Comparison of ENCODE assay signal across 9 cellular contexts in the genomic region with DNA sequence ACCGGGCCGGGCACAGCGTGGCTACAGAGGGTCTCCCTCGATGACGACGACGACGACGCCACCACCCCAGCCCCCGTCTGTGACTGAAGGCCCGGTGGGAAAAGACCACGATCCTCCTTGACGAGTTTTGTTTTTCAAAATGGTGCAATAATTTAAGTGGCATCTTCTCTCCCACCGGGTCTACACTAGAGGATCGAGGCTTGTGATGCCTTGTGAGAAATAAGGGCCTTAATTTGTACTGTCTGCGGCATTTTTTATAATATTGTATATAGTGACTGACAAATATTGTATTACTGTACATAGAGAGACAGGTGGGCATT. TPM values are rescaled to one million over a fixed set of nuclear protein-coding genes. Genes with fewer than 3 reads are reported as not detected.
DNase-seq lines count a peak whose midpoint lies in the region; FAIRE-seq lines count a peak whose summit lies in the region.
"Had no signal": no experiment of that assay in that cellular context is flagged by ENCODE, and none has a peak within 500 bp of the region (broad histone marks: within the 10 kb centered on the region; RNA-seq: fewer than 3 reads in every experiment).

No MANE protein-coding gene starts in this region.

- peaks cover 51% of the 10 kb centered on the region for H3K36me3 Mint-ChIP-seq in activated CD4-positive, alpha-beta T cell treated with anti-CD3 and anti-CD28 coated beads, Interleukin-2, amount 10 ng/mL, durations not matched to agents 7 days and 5 days (ENCODE audit: low read depth)
- peaks cover 22% of the 10 kb centered on the region for H3K36me3 Mint-ChIP-seq in activated T-helper 1 cell treated with anti-CD3 and anti-CD28 coated beads, Interleukin-12 subunit alpha, Interleukin-12 subunit beta, Interleukin-2, Interleukin-4 antibody, amounts not matched to agents 30 ng/mL and 10 ng/mL and 1 ng/mL, durations not matched to agents 14 hours and 24 hours and 36 hours (ENCODE audit: low read depth)

- POLR2A ChIA-PET in activated CD4-positive, alpha-beta T cell treated with anti-CD3 and anti-CD28 coated beads, Interleukin-2, amount 10 ng/mL, durations not matched to agents 7 days and 5 days (lab: Charles Lee): interaction anchor here (2.0 to 5.4 kb wide), 3 partner anchors 12 to 43 kb away, joined by 8 to 50 read pairs (median 22); no protein-coding TSS in a partner anchor

- H3K27me3 ChIP-seq in iPS-20b (ENCODE audit: insufficient read depth, low read length) (peaks cover 85% of the 10 kb centered on the region), stomach smooth muscle (ENCODE audit: control insufficient read depth in 1 of 2, insufficient read depth in 2 of 2, low read length in 2 of 2) (no peaks in the 10 kb centered on the region)

- no peaks in the 10 kb centered on the region for H3K9me3 Mint-ChIP-seq in activated CD4-positive, alpha-beta T cell treated with anti-CD3 and anti-CD28 coated beads, Interleukin-2, amount 10 ng/mL, durations not matched to agents 7 days and 5 days
- H3K9me3 Mint-ChIP-seq in activated T-helper 1 cell treated with anti-CD3 and anti-CD28 coated beads, Interleukin-12 subunit alpha, Interleukin-12 subunit beta, Interleukin-2, Interleukin-4 antibody, amounts not matched to agents 30 ng/mL and 10 ng/mL and 1 ng/mL, durations not matched to agents 14 hours and 24 hours and 36 hours: no peaks in the 10 kb centered on the region

- H3K27ac Mint-ChIP-seq in activated CD4-positive, alpha-beta T cell treated with anti-CD3 and anti-CD28 coated beads, Interleukin-2, amount 10 ng/mL, durations not matched to agents 7 days and 5 days: peak overlapping the region; percentile 99
- H3K27ac Mint-ChIP-seq in activated T-helper 1 cell treated with anti-CD3 and anti-CD28 coated beads, Interleukin-12 subunit alpha, Interleukin-12 subunit beta, Interleukin-2, Interleukin-4 antibody, amounts not matched to agents 30 ng/mL and 10 ng/mL and 1 ng/mL, durations not matched to agents 14 hours and 24 hours and 36 hours: peak overlapping the region; percentile 79

- H3K4me1 Mint-ChIP-seq in activated CD4-positive, alpha-beta T cell treated with anti-CD3 and anti-CD28 coated beads, Interleukin-2, amount 10 ng/mL, durations not matched to agents 7 days and 5 days: peaks cover 59% of the 10 kb centered on the region
- peaks cover 58% of the 10 kb centered on the region for H3K4me1 Mint-ChIP-seq in activated T-helper 1 cell treated with anti-CD3 and anti-CD28 coated beads, Interleukin-12 subunit alpha, Interleukin-12 subunit beta, Interleukin-2, Interleukin-4 antibody, amounts not matched to agents 30 ng/mL and 10 ng/mL and 1 ng/mL, durations not matched to agents 14 hours and 24 hours and 36 hours (ENCODE audit: low read depth)

- no peak for FAIRE-seq in RCC 7860 (lab: Jason Lieb, UNC)
- FAIRE-seq: bronchial epithelial cell had no signal

- H3K4me1 ChIP-seq in iPS-20b (ENCODE audit: insufficient read depth, low read length) (no peaks in the 10 kb centered on the region), stomach smooth muscle (ENCODE audit: control insufficient read depth, insufficient read depth, low read length) (peaks cover 46% of the 10 kb centered on the region)

- H3K36me3 ChIP-seq in iPS-20b (ENCODE audit: insufficient read depth, low read depth, low read length) (no peaks in the 10 kb centered on the region), stomach smooth muscle (ENCODE audit: control insufficient read depth in 2 of 2, insufficient read depth in 2 of 2, low read length in 2 of 2) (peaks cover 11 to 14% of the 10 kb centered on the region in 2 donors)

- intact Hi-C loops in activated T-helper 1 cell treated with anti-CD3 and anti-CD28 coated beads, Interleukin-12 subunit alpha, Interleukin-12 subunit beta, Interleukin-2, Interleukin-4 antibody, amounts not matched to agents 30 ng/mL and 10 ng/mL and 1 ng/mL, durations not matched to agents 14 hours and 24 hours and 36 hours (cut with micrococcal nuclease): no loop called here

- peak overlapping the region; percentile 100 for H3K4me3 Mint-ChIP-seq in activated CD4-positive, alpha-beta T cell treated with anti-CD3 and anti-CD28 coated beads, Interleukin-2, amount 10 ng/mL, durations not matched to agents 7 days and 5 days
- H3K4me3 Mint-ChIP-seq in activated T-helper 1 cell treated with anti-CD3 and anti-CD28 coated beads, Interleukin-12 subunit alpha, Interleukin-12 subunit beta, Interleukin-2, Interleukin-4 antibody, amounts not matched to agents 30 ng/mL and 10 ng/mL and 1 ng/mL, durations not matched to agents 14 hours and 24 hours and 36 hours: peak overlapping the region; percentile 93

- no peak for DNase-seq in activated CD4-positive, alpha-beta T cell treated with anti-CD3 and anti-CD28 coated beads, Interleukin-2, amount 10 ng/mL, durations not matched to agents 7 days and 5 days
- no peak for DNase-seq in activated CD4-positive, alpha-beta T cell treated with anti-CD3 and anti-CD28 coated beads, Interleukin-2, amount 50 U/mL, for 4 hours
- no peak for DNase-seq in activated T-helper 1 cell treated with anti-CD3 and anti-CD28 coated beads, Interleukin-12 subunit alpha, Interleukin-12 subunit beta, Interleukin-2, Interleukin-4 antibody, amounts not matched to agents 30 ng/mL and 10 ng/mL and 1 ng/mL, durations not matched to agents 14 hours and 24 hours and 36 hours (ENCODE audit: low spot score)
- DNase-seq in NCI-H526 treated with DMSO at 0.1 percent for 48 hours (lab: John Stamatoyannopoulos, UW) (no peak), anterior cingulate cortex (lab: John Stamatoyannopoulos, UW) (no peak), RCC 7860 (ENCODE audit: low spot score) (no peak)

- H3K4me3 ChIP-seq in iPS-20b (ENCODE audit: low read length): peak overlapping the region; percentile 78; the same call in 1 of the 2 replicates
- H3K4me3 ChIP-seq in stomach smooth muscle (ENCODE audit: low read length in 2 of 2): peak overlapping the region; percentile 68 to 80

- CTCF ChIA-PET in activated CD4-positive, alpha-beta T cell treated with anti-CD3 and anti-CD28 coated beads, Interleukin-2, amount 10 ng/mL, durations not matched to agents 7 days and 5 days (lab: Charles Lee): interaction anchor here (1.3 kb wide), 1 partner anchor 12 kb away, joined by 4 read pairs; no protein-coding TSS in a partner anchor

- H3K9ac ChIP-seq in iPS-20b (ENCODE audit: low read depth, low read length) (no peak overlapping the region), stomach smooth muscle (ENCODE audit: low read length in 2 of 2) (peak overlapping the region; percentile 13 to 58)

- H3K9me3 ChIP-seq in iPS-20b (ENCODE audit: insufficient read depth, low read depth, low read length) (no peaks in the 10 kb centered on the region), stomach smooth muscle (ENCODE audit: control insufficient read depth in 2 of 2, low read length in 2 of 2) (no peaks in the 10 kb centered on the region)

- no peak overlapping the region for H3K27ac ChIP-seq in iPS-20b (ENCODE audit: low read length)
- peak overlapping the region; percentile 84 for H3K27ac ChIP-seq in stomach smooth muscle (ENCODE audit: low read length)

- peaks cover 17% of the 10 kb centered on the region for H3K27me3 Mint-ChIP-seq in activated CD4-positive, alpha-beta T cell treated with anti-CD3 and anti-CD28 coated beads, Interleukin-2, amount 10 ng/mL, durations not matched to agents 7 days and 5 days
- H3K27me3 Mint-ChIP-seq in activated T-helper 1 cell treated with anti-CD3 and anti-CD28 coated beads, Interleukin-12 subunit alpha, Interleukin-12 subunit beta, Interleukin-2, Interleukin-4 antibody, amounts not matched to agents 30 ng/mL and 10 ng/mL and 1 ng/mL, durations not matched to agents 14 hours and 24 hours and 36 hours (ENCODE audit: insufficient read depth): peaks cover 8% of the 10 kb centered on the region

RNA-seq across cellular contexts. Expression of a gene that starts 2.5 kb away (rescaled TPM):
- total RNA-seq in activated CD4-positive, alpha-beta T cell treated with anti-CD3 and anti-CD28 coated beads, Interleukin-2, amount 10 ng/mL, durations not matched to agents 7 days and 5 days: 100 to 1,000 TPM; 253 to 255 TPM
- 5.7 TPM in 2 replicates for total RNA-seq in activated T-helper 1 cell treated with anti-CD3 and anti-CD28 coated beads, Interleukin-12 subunit alpha, Interleukin-12 subunit beta, Interleukin-2, Interleukin-4 antibody, amounts not matched to agents 30 ng/mL and 10 ng/mL and 1 ng/mL, durations not matched to agents 14 hours and 24 hours and 36 hours

Comparison
In these comparisons a context has a peak if more than half of its experiments do, and no peak if none do; other contexts are left out.
1. RNA of a gene that starts 2.5 kb away (total RNA-seq): 253 to 255 TPM in activated CD4-positive, alpha-beta T cell treated with anti-CD3 and anti-CD28 coated beads, Interleukin-2, amount 10 ng/mL, durations not matched to agents 7 days and 5 days; 5.7 TPM in activated T-helper 1 cell treated with anti-CD3 and anti-CD28 coated beads, Interleukin-12 subunit alpha, Interleukin-12 subunit beta, Interleukin-2, Interleukin-4 antibody, amounts not matched to agents 30 ng/mL and 10 ng/mL and 1 ng/mL, durations not matched to agents 14 hours and 24 hours and 36 hours; every median in the first group is over 10 times any median in the second.